1 cellular context compared by ENCODE assay signal in the genomic region with DNA sequence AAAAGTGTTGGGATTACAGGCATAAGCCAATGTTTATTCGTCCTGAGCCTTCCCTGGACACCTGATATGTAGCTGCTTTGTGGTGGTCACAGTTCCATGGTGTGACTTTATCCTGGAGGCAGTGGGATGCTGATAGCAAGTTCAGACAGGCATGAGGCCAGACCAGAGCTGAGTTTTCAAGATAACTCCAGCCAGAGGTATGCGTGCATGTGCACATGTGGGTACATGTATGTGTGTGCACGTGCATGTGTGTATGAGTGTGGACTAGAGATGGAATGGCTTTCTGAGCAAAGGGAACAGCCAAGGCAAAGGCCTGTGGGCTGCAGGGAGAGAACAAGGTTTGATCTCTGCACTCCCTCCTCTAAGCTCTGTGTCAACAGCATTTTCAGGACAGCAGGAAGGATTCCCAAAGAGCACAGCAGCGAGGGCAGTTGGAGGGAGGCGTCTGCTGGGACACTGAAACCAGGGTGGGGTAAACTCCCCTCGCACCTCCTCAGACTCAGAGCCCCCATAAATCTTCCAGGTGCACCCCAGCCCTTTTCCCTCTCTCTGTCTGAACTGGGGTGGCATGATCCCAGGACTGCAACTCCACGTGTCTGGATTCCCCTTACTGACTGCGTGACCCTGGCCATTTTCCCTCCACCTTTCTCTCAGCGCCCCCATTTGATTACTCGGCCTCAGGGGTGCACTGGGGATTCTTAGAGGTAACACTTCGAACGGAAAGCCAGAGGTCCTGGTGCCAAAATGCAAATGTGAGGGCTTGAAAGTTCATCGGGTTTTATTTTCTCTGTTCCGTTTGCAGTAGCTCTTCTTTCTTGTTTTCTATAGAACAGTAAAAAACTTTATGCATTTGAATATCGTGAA.
TF ChIP-seq lines count a peak whose summit lies in the region.

No MANE protein-coding gene starts in this region.

TF ChIP-seq in HepG2, 621 proteins besides CTCF, POLR2A, EP300 and RAD21 (continued from another document and continues in another):
- TF ChIP-seq, protein P1, sequence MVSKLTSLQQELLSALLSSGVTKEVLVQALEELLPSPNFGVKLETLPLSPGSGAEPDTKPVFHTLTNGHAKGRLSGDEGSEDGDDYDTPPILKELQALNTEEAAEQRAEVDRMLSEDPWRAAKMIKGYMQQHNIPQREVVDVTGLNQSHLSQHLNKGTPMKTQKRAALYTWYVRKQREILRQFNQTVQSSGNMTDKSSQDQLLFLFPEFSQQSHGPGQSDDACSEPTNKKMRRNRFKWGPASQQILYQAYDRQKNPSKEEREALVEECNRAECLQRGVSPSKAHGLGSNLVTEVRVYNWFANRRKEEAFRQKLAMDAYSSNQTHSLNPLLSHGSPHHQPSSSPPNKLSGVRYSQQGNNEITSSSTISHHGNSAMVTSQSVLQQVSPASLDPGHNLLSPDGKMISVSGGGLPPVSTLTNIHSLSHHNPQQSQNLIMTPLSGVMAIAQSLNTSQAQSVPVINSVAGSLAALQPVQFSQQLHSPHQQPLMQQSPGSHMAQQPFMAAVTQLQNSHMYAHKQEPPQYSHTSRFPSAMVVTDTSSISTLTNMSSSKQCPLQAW (CRISPR knock-in tag; IDR thresholded peaks at IDR 0.05) = peak; percentile 26; the same call in 1 of the 2 replicates
- no peak for TF ChIP-seq ATF7 (IDR thresholded peaks at IDR 0.05)
- TF ChIP-seq ATF7 (CRISPR knock-in tag; IDR thresholded peaks at IDR 0.05) = no peak
- peak; percentile 85 for TF ChIP-seq HOXA3 (CRISPR knock-in tag; IDR thresholded peaks at IDR 0.05)
- TF ChIP-seq FOXP1 (IDR thresholded peaks at IDR 0.05) = no peak
- TF ChIP-seq FOXP1 (CRISPR knock-in tag; IDR thresholded peaks at IDR 0.05) = no peak
- no peak for TF ChIP-seq ZFYVE20 (CRISPR knock-in tag; IDR thresholded peaks at IDR 0.05; ENCODE audit: borderline replicate concordance, low read depth)
- TF ChIP-seq, protein P2, sequence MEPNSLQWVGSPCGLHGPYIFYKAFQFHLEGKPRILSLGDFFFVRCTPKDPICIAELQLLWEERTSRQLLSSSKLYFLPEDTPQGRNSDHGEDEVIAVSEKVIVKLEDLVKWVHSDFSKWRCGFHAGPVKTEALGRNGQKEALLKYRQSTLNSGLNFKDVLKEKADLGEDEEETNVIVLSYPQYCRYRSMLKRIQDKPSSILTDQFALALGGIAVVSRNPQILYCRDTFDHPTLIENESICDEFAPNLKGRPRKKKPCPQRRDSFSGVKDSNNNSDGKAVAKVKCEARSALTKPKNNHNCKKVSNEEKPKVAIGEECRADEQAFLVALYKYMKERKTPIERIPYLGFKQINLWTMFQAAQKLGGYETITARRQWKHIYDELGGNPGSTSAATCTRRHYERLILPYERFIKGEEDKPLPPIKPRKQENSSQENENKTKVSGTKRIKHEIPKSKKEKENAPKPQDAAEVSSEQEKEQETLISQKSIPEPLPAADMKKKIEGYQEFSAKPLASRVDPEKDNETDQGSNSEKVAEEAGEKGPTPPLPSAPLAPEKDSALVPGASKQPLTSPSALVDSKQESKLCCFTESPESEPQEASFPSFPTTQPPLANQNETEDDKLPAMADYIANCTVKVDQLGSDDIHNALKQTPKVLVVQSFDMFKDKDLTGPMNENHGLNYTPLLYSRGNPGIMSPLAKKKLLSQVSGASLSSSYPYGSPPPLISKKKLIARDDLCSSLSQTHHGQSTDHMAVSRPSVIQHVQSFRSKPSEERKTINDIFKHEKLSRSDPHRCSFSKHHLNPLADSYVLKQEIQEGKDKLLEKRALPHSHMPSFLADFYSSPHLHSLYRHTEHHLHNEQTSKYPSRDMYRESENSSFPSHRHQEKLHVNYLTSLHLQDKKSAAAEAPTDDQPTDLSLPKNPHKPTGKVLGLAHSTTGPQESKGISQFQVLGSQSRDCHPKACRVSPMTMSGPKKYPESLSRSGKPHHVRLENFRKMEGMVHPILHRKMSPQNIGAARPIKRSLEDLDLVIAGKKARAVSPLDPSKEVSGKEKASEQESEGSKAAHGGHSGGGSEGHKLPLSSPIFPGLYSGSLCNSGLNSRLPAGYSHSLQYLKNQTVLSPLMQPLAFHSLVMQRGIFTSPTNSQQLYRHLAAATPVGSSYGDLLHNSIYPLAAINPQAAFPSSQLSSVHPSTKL (CRISPR knock-in tag; IDR thresholded peaks at IDR 0.05) = peak; percentile 68
- no peak for TF ChIP-seq AGO2 (optimal IDR thresholded peaks at IDR 0.05; ENCODE audit: low read depth, low read length)
- TF ChIP-seq SMAD9 (CRISPR knock-in tag; IDR thresholded peaks at IDR 0.05) = no peak
- TF ChIP-seq MIXL1 (CRISPR knock-in tag; IDR thresholded peaks at IDR 0.05) = peak; percentile 53; the same call in 1 of the 2 replicates
- no peak for TF ChIP-seq ZNF33A (CRISPR knock-in tag; IDR thresholded peaks at IDR 0.05; ENCODE audit: borderline replicate concordance)
- TF ChIP-seq, protein P3, sequence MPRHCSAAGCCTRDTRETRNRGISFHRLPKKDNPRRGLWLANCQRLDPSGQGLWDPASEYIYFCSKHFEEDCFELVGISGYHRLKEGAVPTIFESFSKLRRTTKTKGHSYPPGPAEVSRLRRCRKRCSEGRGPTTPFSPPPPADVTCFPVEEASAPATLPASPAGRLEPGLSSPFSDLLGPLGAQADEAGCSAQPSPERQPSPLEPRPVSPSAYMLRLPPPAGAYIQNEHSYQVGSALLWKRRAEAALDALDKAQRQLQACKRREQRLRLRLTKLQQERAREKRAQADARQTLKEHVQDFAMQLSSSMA (CRISPR knock-in tag; IDR thresholded peaks at IDR 0.05) = no peak
- TF ChIP-seq DPF2 (CRISPR knock-in tag; IDR thresholded peaks at IDR 0.05; ENCODE audit: borderline replicate concordance, low read depth) = peak; percentile 62; the same call in 1 of the 2 replicates
- TF ChIP-seq ZNF337 (CRISPR knock-in tag; IDR thresholded peaks at IDR 0.05; ENCODE audit: borderline replicate concordance, low read depth) = peak; percentile 43; the same call in 1 of the 2 replicates
- TF ChIP-seq CHD4 (IDR thresholded peaks at IDR 0.05; ENCODE audit: borderline replicate concordance, low read length) = no peak
- TF ChIP-seq ZNF563 (CRISPR knock-in tag; IDR thresholded peaks at IDR 0.05) = no peak
- TF ChIP-seq POGZ (CRISPR knock-in tag; IDR thresholded peaks at IDR 0.05) = peak; percentile 70
- TF ChIP-seq FOXC1 (CRISPR knock-in tag; IDR thresholded peaks at IDR 0.05; ENCODE audit: borderline replicate concordance) = peak; percentile 71
- TF ChIP-seq NCOA2 (CRISPR knock-in tag; IDR thresholded peaks at IDR 0.05) = no peak
- no peak for TF ChIP-seq NFE2L2 (IDR thresholded peaks at IDR 0.05; ENCODE audit: low read length)
- TF ChIP-seq, protein P4, sequence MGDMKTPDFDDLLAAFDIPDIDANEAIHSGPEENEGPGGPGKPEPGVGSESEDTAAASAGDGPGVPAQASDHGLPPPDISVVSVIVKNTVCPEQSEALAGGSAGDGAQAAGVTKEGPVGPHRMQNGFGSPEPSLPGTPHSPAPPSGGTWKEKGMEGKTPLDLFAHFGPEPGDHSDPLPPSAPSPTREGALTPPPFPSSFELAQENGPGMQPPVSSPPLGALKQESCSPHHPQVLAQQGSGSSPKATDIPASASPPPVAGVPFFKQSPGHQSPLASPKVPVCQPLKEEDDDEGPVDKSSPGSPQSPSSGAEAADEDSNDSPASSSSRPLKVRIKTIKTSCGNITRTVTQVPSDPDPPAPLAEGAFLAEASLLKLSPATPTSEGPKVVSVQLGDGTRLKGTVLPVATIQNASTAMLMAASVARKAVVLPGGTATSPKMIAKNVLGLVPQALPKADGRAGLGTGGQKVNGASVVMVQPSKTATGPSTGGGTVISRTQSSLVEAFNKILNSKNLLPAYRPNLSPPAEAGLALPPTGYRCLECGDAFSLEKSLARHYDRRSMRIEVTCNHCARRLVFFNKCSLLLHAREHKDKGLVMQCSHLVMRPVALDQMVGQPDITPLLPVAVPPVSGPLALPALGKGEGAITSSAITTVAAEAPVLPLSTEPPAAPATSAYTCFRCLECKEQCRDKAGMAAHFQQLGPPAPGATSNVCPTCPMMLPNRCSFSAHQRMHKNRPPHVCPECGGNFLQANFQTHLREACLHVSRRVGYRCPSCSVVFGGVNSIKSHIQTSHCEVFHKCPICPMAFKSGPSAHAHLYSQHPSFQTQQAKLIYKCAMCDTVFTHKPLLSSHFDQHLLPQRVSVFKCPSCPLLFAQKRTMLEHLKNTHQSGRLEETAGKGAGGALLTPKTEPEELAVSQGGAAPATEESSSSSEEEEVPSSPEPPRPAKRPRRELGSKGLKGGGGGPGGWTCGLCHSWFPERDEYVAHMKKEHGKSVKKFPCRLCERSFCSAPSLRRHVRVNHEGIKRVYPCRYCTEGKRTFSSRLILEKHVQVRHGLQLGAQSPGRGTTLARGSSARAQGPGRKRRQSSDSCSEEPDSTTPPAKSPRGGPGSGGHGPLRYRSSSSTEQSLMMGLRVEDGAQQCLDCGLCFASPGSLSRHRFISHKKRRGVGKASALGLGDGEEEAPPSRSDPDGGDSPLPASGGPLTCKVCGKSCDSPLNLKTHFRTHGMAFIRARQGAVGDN (CRISPR knock-in tag; IDR thresholded peaks at IDR 0.05) = peak; percentile 85
- TF ChIP-seq, protein P5, sequence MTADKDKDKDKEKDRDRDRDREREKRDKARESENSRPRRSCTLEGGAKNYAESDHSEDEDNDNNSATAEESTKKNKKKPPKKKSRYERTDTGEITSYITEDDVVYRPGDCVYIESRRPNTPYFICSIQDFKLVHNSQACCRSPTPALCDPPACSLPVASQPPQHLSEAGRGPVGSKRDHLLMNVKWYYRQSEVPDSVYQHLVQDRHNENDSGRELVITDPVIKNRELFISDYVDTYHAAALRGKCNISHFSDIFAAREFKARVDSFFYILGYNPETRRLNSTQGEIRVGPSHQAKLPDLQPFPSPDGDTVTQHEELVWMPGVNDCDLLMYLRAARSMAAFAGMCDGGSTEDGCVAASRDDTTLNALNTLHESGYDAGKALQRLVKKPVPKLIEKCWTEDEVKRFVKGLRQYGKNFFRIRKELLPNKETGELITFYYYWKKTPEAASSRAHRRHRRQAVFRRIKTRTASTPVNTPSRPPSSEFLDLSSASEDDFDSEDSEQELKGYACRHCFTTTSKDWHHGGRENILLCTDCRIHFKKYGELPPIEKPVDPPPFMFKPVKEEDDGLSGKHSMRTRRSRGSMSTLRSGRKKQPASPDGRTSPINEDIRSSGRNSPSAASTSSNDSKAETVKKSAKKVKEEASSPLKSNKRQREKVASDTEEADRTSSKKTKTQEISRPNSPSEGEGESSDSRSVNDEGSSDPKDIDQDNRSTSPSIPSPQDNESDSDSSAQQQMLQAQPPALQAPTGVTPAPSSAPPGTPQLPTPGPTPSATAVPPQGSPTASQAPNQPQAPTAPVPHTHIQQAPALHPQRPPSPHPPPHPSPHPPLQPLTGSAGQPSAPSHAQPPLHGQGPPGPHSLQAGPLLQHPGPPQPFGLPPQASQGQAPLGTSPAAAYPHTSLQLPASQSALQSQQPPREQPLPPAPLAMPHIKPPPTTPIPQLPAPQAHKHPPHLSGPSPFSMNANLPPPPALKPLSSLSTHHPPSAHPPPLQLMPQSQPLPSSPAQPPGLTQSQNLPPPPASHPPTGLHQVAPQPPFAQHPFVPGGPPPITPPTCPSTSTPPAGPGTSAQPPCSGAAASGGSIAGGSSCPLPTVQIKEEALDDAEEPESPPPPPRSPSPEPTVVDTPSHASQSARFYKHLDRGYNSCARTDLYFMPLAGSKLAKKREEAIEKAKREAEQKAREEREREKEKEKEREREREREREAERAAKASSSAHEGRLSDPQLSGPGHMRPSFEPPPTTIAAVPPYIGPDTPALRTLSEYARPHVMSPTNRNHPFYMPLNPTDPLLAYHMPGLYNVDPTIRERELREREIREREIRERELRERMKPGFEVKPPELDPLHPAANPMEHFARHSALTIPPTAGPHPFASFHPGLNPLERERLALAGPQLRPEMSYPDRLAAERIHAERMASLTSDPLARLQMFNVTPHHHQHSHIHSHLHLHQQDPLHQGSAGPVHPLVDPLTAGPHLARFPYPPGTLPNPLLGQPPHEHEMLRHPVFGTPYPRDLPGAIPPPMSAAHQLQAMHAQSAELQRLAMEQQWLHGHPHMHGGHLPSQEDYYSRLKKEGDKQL (CRISPR knock-in tag; IDR thresholded peaks at IDR 0.05; ENCODE audit: low read depth) = no peak
- TF ChIP-seq, protein P6, sequence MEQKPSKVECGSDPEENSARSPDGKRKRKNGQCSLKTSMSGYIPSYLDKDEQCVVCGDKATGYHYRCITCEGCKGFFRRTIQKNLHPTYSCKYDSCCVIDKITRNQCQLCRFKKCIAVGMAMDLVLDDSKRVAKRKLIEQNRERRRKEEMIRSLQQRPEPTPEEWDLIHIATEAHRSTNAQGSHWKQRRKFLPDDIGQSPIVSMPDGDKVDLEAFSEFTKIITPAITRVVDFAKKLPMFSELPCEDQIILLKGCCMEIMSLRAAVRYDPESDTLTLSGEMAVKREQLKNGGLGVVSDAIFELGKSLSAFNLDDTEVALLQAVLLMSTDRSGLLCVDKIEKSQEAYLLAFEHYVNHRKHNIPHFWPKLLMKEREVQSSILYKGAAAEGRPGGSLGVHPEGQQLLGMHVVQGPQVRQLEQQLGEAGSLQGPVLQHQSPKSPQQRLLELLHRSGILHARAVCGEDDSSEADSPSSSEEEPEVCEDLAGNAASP (CRISPR knock-in tag; IDR thresholded peaks at IDR 0.05; ENCODE audit: borderline replicate concordance) = peak; percentile 35; the same call in 1 of the 2 replicates
- no peak; the same call in 1 of the 2 replicates for TF ChIP-seq ZNF451 (CRISPR knock-in tag; IDR thresholded peaks at IDR 0.05)
- no peak for TF ChIP-seq SIX4 (CRISPR knock-in tag; IDR thresholded peaks at IDR 0.05)
- TF ChIP-seq, protein P7, sequence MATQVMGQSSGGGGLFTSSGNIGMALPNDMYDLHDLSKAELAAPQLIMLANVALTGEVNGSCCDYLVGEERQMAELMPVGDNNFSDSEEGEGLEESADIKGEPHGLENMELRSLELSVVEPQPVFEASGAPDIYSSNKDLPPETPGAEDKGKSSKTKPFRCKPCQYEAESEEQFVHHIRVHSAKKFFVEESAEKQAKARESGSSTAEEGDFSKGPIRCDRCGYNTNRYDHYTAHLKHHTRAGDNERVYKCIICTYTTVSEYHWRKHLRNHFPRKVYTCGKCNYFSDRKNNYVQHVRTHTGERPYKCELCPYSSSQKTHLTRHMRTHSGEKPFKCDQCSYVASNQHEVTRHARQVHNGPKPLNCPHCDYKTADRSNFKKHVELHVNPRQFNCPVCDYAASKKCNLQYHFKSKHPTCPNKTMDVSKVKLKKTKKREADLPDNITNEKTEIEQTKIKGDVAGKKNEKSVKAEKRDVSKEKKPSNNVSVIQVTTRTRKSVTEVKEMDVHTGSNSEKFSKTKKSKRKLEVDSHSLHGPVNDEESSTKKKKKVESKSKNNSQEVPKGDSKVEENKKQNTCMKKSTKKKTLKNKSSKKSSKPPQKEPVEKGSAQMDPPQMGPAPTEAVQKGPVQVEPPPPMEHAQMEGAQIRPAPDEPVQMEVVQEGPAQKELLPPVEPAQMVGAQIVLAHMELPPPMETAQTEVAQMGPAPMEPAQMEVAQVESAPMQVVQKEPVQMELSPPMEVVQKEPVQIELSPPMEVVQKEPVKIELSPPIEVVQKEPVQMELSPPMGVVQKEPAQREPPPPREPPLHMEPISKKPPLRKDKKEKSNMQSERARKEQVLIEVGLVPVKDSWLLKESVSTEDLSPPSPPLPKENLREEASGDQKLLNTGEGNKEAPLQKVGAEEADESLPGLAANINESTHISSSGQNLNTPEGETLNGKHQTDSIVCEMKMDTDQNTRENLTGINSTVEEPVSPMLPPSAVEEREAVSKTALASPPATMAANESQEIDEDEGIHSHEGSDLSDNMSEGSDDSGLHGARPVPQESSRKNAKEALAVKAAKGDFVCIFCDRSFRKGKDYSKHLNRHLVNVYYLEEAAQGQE (IDR thresholded peaks at IDR 0.05; ENCODE audit: borderline replicate concordance in 1 of 2, low read depth in 1 of 2, low read length in 2 of 2) = no peak
- TF ChIP-seq ZNF549 (CRISPR knock-in tag; IDR thresholded peaks at IDR 0.05) = no peak
- peak; percentile 94 for TF ChIP-seq RCOR2 (CRISPR knock-in tag; IDR thresholded peaks at IDR 0.05)
- no peak for TF ChIP-seq PAF1 (CRISPR knock-in tag; IDR thresholded peaks at IDR 0.05)
